ENCODE assay signal across 8 cellular contexts in the genomic region with DNA sequence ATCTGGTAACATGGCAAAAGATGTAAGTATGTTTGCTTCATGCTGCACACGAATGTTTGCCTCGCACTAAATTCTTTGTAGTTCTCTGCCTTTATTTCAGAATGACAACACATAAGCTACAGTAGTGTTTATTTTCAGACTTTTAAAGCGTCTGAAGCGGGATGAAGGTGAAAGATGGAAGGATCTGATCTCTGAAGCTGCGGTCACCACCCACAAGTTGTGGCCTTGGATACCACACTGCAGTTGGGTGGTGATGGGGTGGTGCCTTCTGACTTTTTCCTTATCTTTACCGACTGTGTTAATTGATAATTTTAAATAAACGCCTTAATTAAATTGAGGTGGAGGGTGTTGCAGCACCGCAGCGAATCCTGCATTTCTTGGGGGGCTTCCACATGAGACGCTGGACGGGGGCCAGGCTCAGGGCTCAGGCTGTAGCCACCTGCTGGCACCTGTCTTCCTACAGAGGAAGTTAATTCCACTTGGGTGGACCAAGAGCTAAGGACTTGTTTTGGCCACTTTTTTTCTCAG. TPM values are rescaled to one million over a fixed set of nuclear protein-coding genes. Genes with fewer than 3 reads are reported as not detected.
DNase-seq lines count a peak whose midpoint lies in the region; ATAC-seq and TF ChIP-seq lines count a peak whose summit lies in the region.

No MANE protein-coding gene starts in this region.

- no peaks in the 10 kb centered on the region for H3K27me3 ChIP-seq in CD4-positive, alpha-beta memory T cell (ENCODE audit: insufficient read depth, low read length)
- no peaks in the 10 kb centered on the region for H3K27me3 ChIP-seq in colonic mucosa

- no peak overlapping the region for H3K27ac ChIP-seq in CD4-positive, alpha-beta memory T cell (ENCODE audit: low read depth, low read length)
- H3K27ac ChIP-seq in colonic mucosa: no peak overlapping the region

- peaks cover 4% of the 10 kb centered on the region for H3K36me3 ChIP-seq in CD4-positive, alpha-beta memory T cell (ENCODE audit: insufficient read depth, low read length)
- H3K36me3 ChIP-seq in colonic mucosa: no peaks in the 10 kb centered on the region

- peaks cover 22 to 39% (median 31%) of the 10 kb centered on the region in 4 donors for H3K4me1 Mint-ChIP-seq in CD4-positive, alpha-beta memory T cell
- peaks cover 30 to 34% of the 10 kb centered on the region in 2 donors for H3K4me1 Mint-ChIP-seq in natural killer cell treated with Interleukin-12 subunit alpha and Interleukin-12 subunit beta and Interleukin-15 and Interleukin-18, amount 100 ng/mL, for 72 hours (ENCODE audit: low read depth in 2 of 2)

- POLR2A ChIA-PET in CD4-positive, alpha-beta memory T cell (lab: Charles Lee; ENCODE audit: partially characterized antibody): no interaction called here

- H3K4me1 ChIP-seq in CD4-positive, alpha-beta memory T cell (ENCODE audit: insufficient read depth, low read length): peaks cover 24% of the 10 kb centered on the region
- peaks cover 4% of the 10 kb centered on the region for H3K4me1 ChIP-seq in colonic mucosa

- no peak for TF ChIP-seq POLR2A in NB4 (IDR thresholded peaks at IDR 0.05; ENCODE audit: extremely low read depth, insufficient read length)

- H3K36me3 Mint-ChIP-seq in CD4-positive, alpha-beta memory T cell: peaks cover 8 to 18% of the 10 kb centered on the region in 2 donors
- peaks cover 13% of the 10 kb centered on the region for H3K36me3 Mint-ChIP-seq in natural killer cell treated with Interleukin-12 subunit alpha and Interleukin-12 subunit beta and Interleukin-15 and Interleukin-18, amount 100 ng/mL, for 72 hours

- H3K9me3 ChIP-seq in CD4-positive, alpha-beta memory T cell (ENCODE audit: control insufficient read depth in 1 of 2, low read length in 2 of 2): no peaks in the 10 kb centered on the region
- H3K9me3 ChIP-seq in colonic mucosa: no peaks in the 10 kb centered on the region

- H3K4me3 Mint-ChIP-seq in CD4-positive, alpha-beta memory T cell: peak overlapping the region; percentile 83 to 93 (median 88)
- H3K4me3 Mint-ChIP-seq in natural killer cell treated with Interleukin-12 subunit alpha and Interleukin-12 subunit beta and Interleukin-15 and Interleukin-18, amount 100 ng/mL, for 72 hours: peak overlapping the region; percentile 88

- intact Hi-C loops in CD4-positive, alpha-beta memory T cell (cut with micrococcal nuclease): no loop called here
- intact Hi-C loops in colonic mucosa (cut with DNase I): no loop called here

- CTCF ChIA-PET in CD4-positive, alpha-beta memory T cell (lab: Charles Lee; ENCODE audit: partially characterized antibody): no interaction called here

- H3K9me3 Mint-ChIP-seq in CD4-positive, alpha-beta memory T cell: no peaks in the 10 kb centered on the region
- H3K9me3 Mint-ChIP-seq in natural killer cell treated with Interleukin-12 subunit alpha and Interleukin-12 subunit beta and Interleukin-15 and Interleukin-18, amount 100 ng/mL, for 72 hours: no peaks in the 10 kb centered on the region

- H3K27me3 Mint-ChIP-seq in CD4-positive, alpha-beta memory T cell: no peaks in the 10 kb centered on the region
- H3K27me3 Mint-ChIP-seq in natural killer cell treated with Interleukin-12 subunit alpha and Interleukin-12 subunit beta and Interleukin-15 and Interleukin-18, amount 100 ng/mL, for 72 hours: peaks cover 0 to 3% of the 10 kb centered on the region in 2 donors

- DNase-seq in CD4-positive, alpha-beta memory T cell: no peak
- DNase-seq in NB4 (ENCODE audit: low read depth) (no peak), colonic mucosa (peak; percentile 16), HK-2 (ENCODE audit: unreplicated experiment) (no peak), GM10266 (ENCODE audit: extremely low spot score) (no peak), activated gamma-delta T cell (lab: John Stamatoyannopoulos, UW) (no peak)
- no peak for DNase-seq in natural killer cell treated with Interleukin-12 subunit alpha and Interleukin-12 subunit beta and Interleukin-15 and Interleukin-18, amount 100 ng/mL, for 72 hours (ENCODE audit: low spot score)

- peak overlapping the region in 1 of 2 donors; percentile 38 for H3K4me3 ChIP-seq in CD4-positive, alpha-beta memory T cell (ENCODE audit: low read length in 2 of 2)
- H3K4me3 ChIP-seq in NB4 (ENCODE audit: low read depth, low read length): peak overlapping the region; percentile 77
- H3K4me3 ChIP-seq in colonic mucosa: peak overlapping the region; percentile 65

- peak overlapping the region; percentile 36 to 85 (median 62) for H3K27ac Mint-ChIP-seq in CD4-positive, alpha-beta memory T cell
- peak overlapping the region; percentile 77 to 86 for H3K27ac Mint-ChIP-seq in natural killer cell treated with Interleukin-12 subunit alpha and Interleukin-12 subunit beta and Interleukin-15 and Interleukin-18, amount 100 ng/mL, for 72 hours

- no peak for ATAC-seq in natural killer cell treated with Interleukin-12 subunit alpha and Interleukin-12 subunit beta and Interleukin-15 and Interleukin-18, amount 100 ng/mL, for 72 hours
- no peak for ATAC-seq in HG03432 (IDR thresholded peaks at IDR 0.05; ENCODE audit: unreplicated experiment)

- TF ChIP-seq CTCF in NB4 (IDR thresholded peaks at IDR 0.05; ENCODE audit: low read depth, low read length) (no peak), colonic mucosa (IDR thresholded peaks at IDR 0.05) (no peak), GM10266 (IDR thresholded peaks at IDR 0.05; ENCODE audit: control insufficient read depth, insufficient read depth, low read depth, missing control alignments) (no peak)

- H3K9ac ChIP-seq in colonic mucosa (ENCODE audit: low read depth in 2 of 2, low read length in 2 of 2): no peak overlapping the region

RNA-seq across cellular contexts. Expression of gene TFDP1, which starts 1.3 kb away (rescaled TPM):
- 10 to 100 TPM; 20.7 to 21.5 TPM for total RNA-seq in CD4-positive, alpha-beta memory T cell
- 10 to 100 TPM; 57.2 to 63.4 TPM for polyA plus RNA-seq in CD4-positive, alpha-beta memory T cell
- 100 to 1,000 TPM in 1 of 2 donors, 10 to 100 TPM in 1; 60.3 to 112 TPM for total RNA-seq in colonic mucosa
- 100 to 1,000 TPM in 1 of 2 donors, 10 to 100 TPM in 1; 97.5 to 226 TPM for total RNA-seq in natural killer cell treated with Interleukin-12 subunit alpha and Interleukin-12 subunit beta and Interleukin-15 and Interleukin-18, amount 100 ng/mL, for 72 hours
